In genomic region chr12:47758834-47759690, GRCh38 we compare ENCODE assay signal across 8 cellular contexts. TPM values are rescaled to one million over a fixed set of nuclear protein-coding genes. Genes with fewer than 3 reads are reported as not detected.
DNase-seq lines count a peak whose midpoint lies in the region; ATAC-seq and TF ChIP-seq lines count a peak whose summit lies in the region.

RAPGEF3 (minus strand) TSS chr12:47758880; CDS start chr12:47758556, 324 bp downstream.

- no peaks in the 10 kb centered on the region for H3K9me3 Mint-ChIP-seq in activated T-helper 17 cell treated with anti-CD3 and anti-CD28 coated beads, Interleukin-2, amount 50 U/mL, for 72 hours
- no peaks in the 10 kb centered on the region for H3K9me3 Mint-ChIP-seq in naive B cell

- TF ChIP-seq CTCF in OCI-LY7 (conservative IDR thresholded peaks at IDR 0.05; ENCODE audit: low read length) (peak; percentile 68), fibroblast of lung (conservative IDR thresholded peaks at IDR 0.05 in 1 of 2, IDR thresholded peaks at IDR 0.05 in 1 of 2; ENCODE audit: low read depth in 1 of 2, low read length in 2 of 2) (peak; percentile 38 to 54)

- H3K79me2 ChIP-seq in OCI-LY7 (ENCODE audit: insufficient read depth, low read depth, low read length) (no peaks in the 10 kb centered on the region), fibroblast of lung (ENCODE audit: control insufficient read depth, insufficient read depth, low read length) (no peaks in the 10 kb centered on the region)

- peak within 1 kb of the TSS; percentile 99 for H2AFZ ChIP-seq in OCI-LY7 (ENCODE audit: low read length)
- H2AFZ ChIP-seq in fibroblast of lung (ENCODE audit: low read length), result peak within 1 kb of the TSS; percentile 73

- H3K4me1 ChIP-seq in OCI-LY7 (ENCODE audit: insufficient read depth, low read length, poor library complexity, severe bottlenecking) (peaks cover 39% of the 10 kb centered on the region), fibroblast of lung (ENCODE audit: control insufficient read depth, extremely low read depth, insufficient read depth, low read length) (no peaks in the 10 kb centered on the region)

- H3K4me2 ChIP-seq in OCI-LY7 (ENCODE audit: low read length) (peak within 1 kb of the TSS; percentile 92), fibroblast of lung (ENCODE audit: extremely low read depth, insufficient read depth, low read length) (peak within 1 kb of the TSS; percentile 79)

- peak within 1 kb of the TSS; percentile 73 for H3K4me3 Mint-ChIP-seq in activated T-helper 17 cell treated with anti-CD3 and anti-CD28 coated beads, Interleukin-2, amount 50 U/mL, for 72 hours
- H3K4me3 Mint-ChIP-seq in naive B cell, result peak within 1 kb of the TSS; percentile 49 to 93 (median 84)

- intact Hi-C loops in OCI-LY7 (cut with micrococcal nuclease; ENCODE audit: unreplicated experiment), result loop anchor here (1.0 kb wide), 1 partner anchor 17 kb away; no protein-coding TSS in a partner anchor

- CTCF ChIA-PET in OCI-LY7 (lab: Charles Lee; ENCODE audit: unreplicated experiment), result interaction anchor here (0.8 to 2.3 kb wide), 3 partner anchors 8 to 438 kb away, joined by 3 to 16 read pairs (median 13); no protein-coding TSS in a partner anchor

- no peaks in the 10 kb centered on the region for H3K9me2 ChIP-seq in OCI-LY7 (ENCODE audit: insufficient read depth, low read length)

- no peaks in the 10 kb centered on the region for H3K9me3 ChIP-seq in OCI-LY7 (ENCODE audit: low read length)
- H3K9me3 ChIP-seq in fibroblast of lung (ENCODE audit: control insufficient read depth, insufficient read depth, low read depth, low read length), result no peaks in the 10 kb centered on the region

- peak within 1 kb of the TSS; percentile 69 for H3K9ac ChIP-seq in fibroblast of lung (ENCODE audit: insufficient read depth, low read length)

- H3K4me1 Mint-ChIP-seq in activated T-helper 17 cell treated with anti-CD3 and anti-CD28 coated beads, Interleukin-2, amount 50 U/mL, for 72 hours, result peaks cover 38% of the 10 kb centered on the region
- H3K4me1 Mint-ChIP-seq in naive B cell, result peaks cover 40 to 59% (median 48%) of the 10 kb centered on the region in 3 donors

- peak; percentile 43 to 99 (median 92) for DNase-seq in C1 segment of cervical spinal cord (lab: John Stamatoyannopoulos, UW)
- DNase-seq in GM19238 (ENCODE audit: insufficient read length, low spot score), result peak; percentile 77
- peak; percentile 91 for DNase-seq in HK-2 (ENCODE audit: unreplicated experiment)
- peak; percentile 78 for DNase-seq in OCI-LY7 (ENCODE audit: low spot score)
- DNase-seq in fibroblast of lung (ENCODE audit: low read depth in 2 of 2), result peak; percentile 68 to 83
- peak; percentile 69 for DNase-seq in naive B cell
- DNase-seq in stimulated activated naive CD8-positive, alpha-beta T cell treated with anti-CD3 and anti-CD28 coated beads, Interleukin-15, Interleukin-2, amounts not matched to agents 100 U/mL and 50 U/mL, for 24 hours, result peak; percentile 78

- POLR2A ChIA-PET in OCI-LY7 (lab: Charles Lee), result interaction anchor here (0.5 to 6.7 kb wide), 5 partner anchors 8 to 1533 kb away, joined by 6 to 44 read pairs (median 8); no protein-coding TSS in a partner anchor

- H3K27ac ChIP-seq in OCI-LY7 (ENCODE audit: low read depth, low read length, poor library complexity, severe bottlenecking) (no peak within 1 kb of the TSS), fibroblast of lung (ENCODE audit: insufficient read depth, low read length) (peak within 1 kb of the TSS; percentile 72)

- no TSS peak for BruUV-seq in OCI-LY7 (replicated peaks; lab: Mats Ljungman, UMichigan)

- H3K27me3 ChIP-seq in fibroblast of lung (ENCODE audit: control insufficient read depth, insufficient read depth, low read length), result no peaks in the 10 kb centered on the region

- peak; percentile 71 for ATAC-seq in activated T-helper 17 cell treated with anti-CD3 and anti-CD28 coated beads, Interleukin-2, amount 50 U/mL, for 72 hours (replicated peaks)
- peak; percentile 68 to 70 for ATAC-seq in naive B cell (ENCODE audit: low read depth in 2 of 2)
- ATAC-seq in stimulated activated naive CD8-positive, alpha-beta T cell treated with anti-CD3 and anti-CD28 coated beads, Interleukin-15, Interleukin-2, amounts not matched to agents 100 U/mL and 50 U/mL, for 24 hours, result peak; percentile 75

- no peaks in the 10 kb centered on the region for H3K36me3 ChIP-seq in OCI-LY7 (ENCODE audit: insufficient read depth, low read length)
- H3K36me3 ChIP-seq in fibroblast of lung (ENCODE audit: control insufficient read depth, insufficient read depth, low read length), result no peaks in the 10 kb centered on the region

- H4K20me1 ChIP-seq in OCI-LY7 (ENCODE audit: insufficient read depth, low read length) (no peaks in the 10 kb centered on the region), fibroblast of lung (ENCODE audit: control insufficient read depth, extremely low read depth, insufficient read depth, low read length) (no peaks in the 10 kb centered on the region)

- no peaks in the 10 kb centered on the region for H3K36me3 Mint-ChIP-seq in activated T-helper 17 cell treated with anti-CD3 and anti-CD28 coated beads, Interleukin-2, amount 50 U/mL, for 72 hours (ENCODE audit: low read depth)
- H3K36me3 Mint-ChIP-seq in naive B cell, result no peaks in the 10 kb centered on the region

- no peaks in the 10 kb centered on the region for H3K27me3 Mint-ChIP-seq in activated T-helper 17 cell treated with anti-CD3 and anti-CD28 coated beads, Interleukin-2, amount 50 U/mL, for 72 hours
- H3K27me3 Mint-ChIP-seq in naive B cell, result no peaks in the 10 kb centered on the region

- peak within 1 kb of the TSS; percentile 20 for H3K27ac Mint-ChIP-seq in activated T-helper 17 cell treated with anti-CD3 and anti-CD28 coated beads, Interleukin-2, amount 50 U/mL, for 72 hours
- H3K27ac Mint-ChIP-seq in naive B cell, result peak within 1 kb of the TSS; percentile 10 to 91 (median 56)

- H3K4me3 ChIP-seq in OCI-LY7 (ENCODE audit: low read depth, low read length, poor library complexity, severe bottlenecking), result peak within 1 kb of the TSS; percentile 70
- H3K4me3 ChIP-seq in fibroblast of lung (replicated peaks in 1 of 4; ENCODE audit: control extremely low read depth in 1 of 4, insufficient read depth in 1 of 4, low read depth in 3 of 4, low read length in 4 of 4), result peak within 1 kb of the TSS; percentile 50 to 73 (median 58)

RNA-seq across cellular contexts. Expression of gene RAPGEF3, which starts in this region (rescaled TPM):
- 0.69 and 0.80 TPM in 2 replicates for total RNA-seq in OCI-LY7 (2014; rRNA removed; shearing (Covaris generic))
- total RNA-seq in OCI-LY7 (2022) (2.9 and 4.7 TPM in 2 replicates), fibroblast of lung (1.0 and 2.8 TPM in 2 replicates)
- total RNA-seq in activated T-helper 17 cell treated with anti-CD3 and anti-CD28 coated beads, Interleukin-2, amount 50 U/mL, for 72 hours, result 1 to 10 TPM; 1.4 to 8.4 TPM
- polyA plus RNA-seq in fibroblast of lung (0.83 and 0.95 TPM in 2 replicates), naive B cell (ENCODE audit: low read depth in 6 of 6) (1 to 10 TPM in 2 of 6 donors, under 1 TPM in 3, not detected in 1; 0.39 to 2.6 (median 0.52) TPM)
- polyA plus RNA-seq in fibroblast of lung (2012), result 0.93 and 1.2 TPM in 2 replicates
- polyA minus RNA-seq in fibroblast of lung (ENCODE audit: low replicate concordance), result 2.3 and 4.2 TPM in 2 replicates
